16 cellular contexts compared by ENCODE assay signal in the genomic region with DNA sequence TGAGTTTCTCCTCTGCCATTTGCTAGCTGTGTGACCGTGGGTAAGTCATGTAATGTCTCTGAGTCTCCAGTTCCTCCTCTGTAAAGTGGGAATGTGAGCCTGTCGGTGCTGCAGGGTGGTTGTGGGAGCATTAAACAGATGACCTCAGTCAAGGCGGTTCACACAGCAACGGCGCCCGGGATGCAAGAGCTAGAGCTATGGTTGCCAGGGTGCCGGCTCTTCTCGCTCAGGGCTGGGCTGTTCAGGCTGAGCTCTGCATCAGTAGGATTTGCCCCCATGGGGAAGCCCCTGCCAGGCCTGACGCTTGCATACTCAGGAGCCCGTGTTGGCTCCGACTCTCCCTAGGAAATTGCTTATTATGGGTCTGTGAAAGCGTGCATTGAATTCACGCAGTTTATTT.
DNase-seq lines count a peak whose midpoint lies in the region; ATAC-seq and TF ChIP-seq lines count a peak whose summit lies in the region.
"Had no signal": no experiment of that assay in that cellular context is flagged by ENCODE, and none has a peak within 500 bp of the region (broad histone marks: within the 10 kb centered on the region; RNA-seq: fewer than 3 reads in every experiment).

No MANE protein-coding gene starts in this region.

- H3K79me1 ChIP-seq in neuronal stem cell (ENCODE audit: low read depth, low read length) = peaks cover 1% of the 10 kb centered on the region
- H3K79me1 ChIP-seq in mesendoderm (ENCODE audit: low read length) = no peaks in the 10 kb centered on the region

- intact Hi-C loops in PC-3 (cut with micrococcal nuclease) = no loop called here

- H3K27ac Mint-ChIP-seq in brain = peak overlapping the region; percentile 29 to 94 (median 64)
- no peak overlapping the region for H3K27ac Mint-ChIP-seq in glutamatergic neuron (ENCODE audit: unreplicated experiment)
- H3K27ac Mint-ChIP-seq: CD4-positive, CD25-positive, alpha-beta regulatory T cell had no signal

- peak overlapping the region; percentile 62 for H3K18ac ChIP-seq in neuronal stem cell (ENCODE audit: low read length)
- H3K18ac ChIP-seq in mesendoderm (ENCODE audit: low read length) = no peak overlapping the region

- CTCF ChIA-PET in PC-3 (lab: Charles Lee) = no interaction called here

- H3K36me3 Mint-ChIP-seq in brain = no peaks in the 10 kb centered on the region
- no peaks in the 10 kb centered on the region for H3K36me3 Mint-ChIP-seq in glutamatergic neuron (ENCODE audit: unreplicated experiment)
- H3K36me3 Mint-ChIP-seq: CD4-positive, CD25-positive, alpha-beta regulatory T cell had no signal

- H3K4me1 Mint-ChIP-seq in brain = peaks cover 85% of the 10 kb centered on the region
- peaks cover 7% of the 10 kb centered on the region for H3K4me1 Mint-ChIP-seq in glutamatergic neuron (ENCODE audit: low read depth, unreplicated experiment)

- H2BK120ac ChIP-seq in neuronal stem cell (ENCODE audit: low read depth, low read length) (no peak overlapping the region), mesendoderm (ENCODE audit: low read depth, low read length) (no peak overlapping the region)

- peaks cover 0 to 7% of the 10 kb centered on the region in 2 donors for H3K9me3 ChIP-seq in neuronal stem cell (replicated peaks in 1 of 2; ENCODE audit: control insufficient read depth in 2 of 2, insufficient read depth in 1 of 2, low read depth in 1 of 2, low read length in 2 of 2)
- no peaks in the 10 kb centered on the region for H3K9me3 ChIP-seq in PC-3 (ENCODE audit: low read length)

- no peaks in the 10 kb centered on the region for H4K20me1 ChIP-seq in PC-3 (ENCODE audit: low read length)

- no peak overlapping the region for H2AFZ ChIP-seq in neuronal stem cell (ENCODE audit: low read length)
- no peak overlapping the region for H2AFZ ChIP-seq in PC-3 (ENCODE audit: low read length)

- no TSS peak for BruUV-seq in PC-3 (replicated peaks; lab: Mats Ljungman, UMichigan)

- no peaks in the 10 kb centered on the region for H3K79me2 ChIP-seq in mesendoderm (ENCODE audit: control insufficient read depth, insufficient read depth, low read length)
- H3K79me2 ChIP-seq in PC-3 (ENCODE audit: low read length) = no peaks in the 10 kb centered on the region

- no peak for ATAC-seq in PC-3
- ATAC-seq: SK-N-SH treated with all-trans-retinoic acid at 6 μM for 48 hours had no signal

- H3K4me3 ChIP-seq in neuronal stem cell (ENCODE audit: low read length in 2 of 2) (no peak overlapping the region), mesendoderm (ENCODE audit: low read length) (no peak overlapping the region), PC-3 (ENCODE audit: low read length) (no peak overlapping the region)

- POLR2A ChIA-PET in PC-3 (lab: Charles Lee; ENCODE audit: unreplicated experiment) = no interaction called here

- no CpG with 5 or more reads among the region's 13 CpGs for WGBS in neuronal stem cell (ENCODE audit: extremely low coverage in 2 of 2, insufficient read length in 2 of 2, insufficient replicate concordance in 1 of 2), 2 donors
- no CpG with 5 or more reads among the region's 13 CpGs for WGBS in mesendoderm (ENCODE audit: extremely low coverage, insufficient coverage, low lambda C conversion rate)

- H2BK15ac ChIP-seq in neuronal stem cell (ENCODE audit: low read length) (no peak overlapping the region), mesendoderm (replicated peaks; ENCODE audit: low read depth) (no peak overlapping the region)

- H2BK12ac ChIP-seq in neuronal stem cell (ENCODE audit: low read length) = no peak overlapping the region

- H3K56ac ChIP-seq in mesendoderm (ENCODE audit: low read length) = no peak overlapping the region

- H3K4me1 ChIP-seq in neuronal stem cell (ENCODE audit: control insufficient read depth in 2 of 2, insufficient read depth in 1 of 2, low read depth in 1 of 2, low read length in 2 of 2) (peaks cover 0 to 8% of the 10 kb centered on the region in 2 donors), mesendoderm (ENCODE audit: control insufficient read depth, low read depth, low read length) (no peaks in the 10 kb centered on the region), PC-3 (ENCODE audit: insufficient read depth, low read length) (no peaks in the 10 kb centered on the region)

- H3K27me3 ChIP-seq in neuronal stem cell (ENCODE audit: control insufficient read depth in 3 of 3, insufficient read depth in 3 of 3, low read depth in 1 of 3, low read length in 3 of 3) (no peaks in the 10 kb centered on the region), mesendoderm (ENCODE audit: insufficient read depth, low read length, poor library complexity) (no peaks in the 10 kb centered on the region), PC-3 (ENCODE audit: low read length) (no peaks in the 10 kb centered on the region)

- no peaks in the 10 kb centered on the region for H3K9me2 ChIP-seq in PC-3 (replicated peaks; ENCODE audit: low read length)

- H3K4me2 ChIP-seq in neuronal stem cell (ENCODE audit: insufficient read depth, low read length, poor library complexity, severe bottlenecking) = no peak overlapping the region
- H3K4me2 ChIP-seq in mesendoderm (ENCODE audit: low read length) = no peak overlapping the region
- H3K4me2 ChIP-seq in PC-3 (ENCODE audit: low read length) = no peak overlapping the region

- H3K27ac ChIP-seq in neuronal stem cell (replicated peaks; ENCODE audit: low read length) = no peak overlapping the region
- no peak overlapping the region for H3K27ac ChIP-seq in mesendoderm (ENCODE audit: low read depth, low read length)
- H3K27ac ChIP-seq in PC-3 (ENCODE audit: low read length) = no peak overlapping the region

- H3K14ac ChIP-seq in neuronal stem cell (ENCODE audit: low read length) = no peak overlapping the region

- H3K23ac ChIP-seq in neuronal stem cell (ENCODE audit: low read depth, low read length, poor library complexity) = no peak overlapping the region
- no peak overlapping the region for H3K23ac ChIP-seq in mesendoderm (ENCODE audit: low read length)

- H2BK5ac ChIP-seq in neuronal stem cell (ENCODE audit: low read length) (no peak overlapping the region), mesendoderm (ENCODE audit: low read length) (no peak overlapping the region)

- H3K36me3 ChIP-seq in neuronal stem cell (replicated peaks in 1 of 2; ENCODE audit: control insufficient read depth in 2 of 2, insufficient read depth in 2 of 2, low read length in 2 of 2) = no peaks in the 10 kb centered on the region
- no peaks in the 10 kb centered on the region for H3K36me3 ChIP-seq in mesendoderm (ENCODE audit: control insufficient read depth, insufficient read depth, low read length)
- H3K36me3 ChIP-seq in PC-3 (ENCODE audit: low read depth, low read length) = no peaks in the 10 kb centered on the region

- H2AK5ac ChIP-seq in neuronal stem cell (ENCODE audit: low read depth, low read length) (no peak overlapping the region), mesendoderm (ENCODE audit: low read length) (no peak overlapping the region)

- H3K4me3 Mint-ChIP-seq in brain (peak overlapping the region in 2 of 5 experiments; percentile 24 to 32), glutamatergic neuron (ENCODE audit: unreplicated experiment) (no peak overlapping the region)
- H3K4me3 Mint-ChIP-seq: CD4-positive, CD25-positive, alpha-beta regulatory T cell had no signal

- no peak overlapping the region for H4K8ac ChIP-seq in neuronal stem cell (ENCODE audit: low read depth, low read length)
- H4K8ac ChIP-seq in mesendoderm (ENCODE audit: low read depth, low read length) = no peak overlapping the region

- no peak for TF ChIP-seq CTCF in brain (conservative IDR thresholded peaks at IDR 0.05)
- TF ChIP-seq CTCF in glutamatergic neuron (IDR thresholded peaks at IDR 0.05; ENCODE audit: partially characterized antibody, unreplicated experiment) = no peak
- no peak for TF ChIP-seq CTCF in PC-3 (conservative IDR thresholded peaks at IDR 0.05; ENCODE audit: low read depth, low read length)

- no peak overlapping the region for H4K5ac ChIP-seq in mesendoderm (ENCODE audit: low read length)

- no peak overlapping the region for H4K91ac ChIP-seq in neuronal stem cell (ENCODE audit: low read depth, low read length, poor library complexity)

- no peaks in the 10 kb centered on the region for H3F3A ChIP-seq in PC-3 (ENCODE audit: low read length, unreplicated experiment)

- H3K4ac ChIP-seq in neuronal stem cell (ENCODE audit: low read length) (no peak overlapping the region), mesendoderm (ENCODE audit: low read depth, low read length) (no peak overlapping the region)

- H3K9ac ChIP-seq in neuronal stem cell (ENCODE audit: low read depth, low read length, poor library complexity) (no peak overlapping the region), mesendoderm (ENCODE audit: low read length) (no peak overlapping the region), PC-3 (ENCODE audit: low read length) (no peak overlapping the region)

- H3K27me3 Mint-ChIP-seq in brain = peaks cover 6% of the 10 kb centered on the region
- peaks cover 4% of the 10 kb centered on the region for H3K27me3 Mint-ChIP-seq in glutamatergic neuron (ENCODE audit: unreplicated experiment)

- peak; percentile 28 for DNase-seq in Ammon's horn (ENCODE audit: low spot score)
- DNase-seq in COR-L47 (lab: John Stamatoyannopoulos, UW) = peak; percentile 28
- no peak for DNase-seq in neuronal stem cell (ENCODE audit: low spot score)
- DNase-seq in glutamatergic neuron = no peak
- no peak for DNase-seq in mesendoderm
- no peak for DNase-seq in PC-3
- DNase-seq: Calu3; CD4-positive, CD25-positive, alpha-beta regulatory T cell; H7; NCI-H1048; NCI-H187; NCI-H2171; NCI-H446 treated with DMSO at 0.1 percent for 48 hours; SHP77 treated with DMSO at 0.1 percent for 48 hours had no signal

- H3K9me3 Mint-ChIP-seq in brain (peaks cover 0 to 4% (median 0%) of the 10 kb centered on the region in 5 experiments), glutamatergic neuron (ENCODE audit: unreplicated experiment) (peaks cover 7% of the 10 kb centered on the region)

Comparison
In these comparisons a context has a peak if more than half of its experiments do, and no peak if none do; other contexts are left out.
1. DNase-seq: peak in Ammon's horn (single experiment) and COR-L47 (single experiment); none in neuronal stem cell (single experiment), glutamatergic neuron (single experiment), mesendoderm (single experiment) and PC-3 (single experiment).